In genomic region chr4:105329081-105329480, GRCh38 we compare ENCODE assay signal across 15 cellular contexts.
"Had no signal": no experiment of that assay in that cellular context is flagged by ENCODE, and none has a peak within 500 bp of the region (broad histone marks: within the 10 kb centered on the region; RNA-seq: fewer than 3 reads in every experiment).

No MANE protein-coding gene starts in this region.

- ATAC-seq: gastroesophageal sphincter, heart left ventricle, left colon had no signal

- H3K9me3 Mint-ChIP-seq: memory B cell; neural crest cell; T-helper 2 cell treated with Interferon-gamma antibody and Interleukin-4, amounts not matched to agents 5 μg/mL and 100 μg/mL, for 36 hours had no signal

- H3K27ac Mint-ChIP-seq: memory B cell; T-helper 2 cell treated with Interferon-gamma antibody and Interleukin-4, amounts not matched to agents 5 μg/mL and 100 μg/mL, for 36 hours had no signal

- H3K27me3 Mint-ChIP-seq: memory B cell had no signal

- H3K4me1 Mint-ChIP-seq: memory B cell, neural crest cell had no signal

- H3K36me3 Mint-ChIP-seq: memory B cell had no signal

- DNase-seq: activated CD4-positive, alpha-beta T cell treated with anti-CD3 and anti-CD28 coated beads, Interleukin-2, amount 50 U/mL, for 4 hours; activated gamma-delta T cell; activated naive CD4-positive, alpha-beta T cell treated with anti-CD3 and anti-CD28 coated beads, Interleukin-2, amount 50 U/mL, for 16 hours; adrenal gland; heart left ventricle; left colon; retina; sigmoid colon; stimulated activated CD4-positive, alpha-beta T cell treated with anti-CD3 and anti-CD28 coated beads, Interleukin-4, amount 100 ng/mL, for 1 hour; stimulated activated naive CD4-positive, alpha-beta T cell; upper lobe of left lung had no signal

- H3K4me3 Mint-ChIP-seq: memory B cell; neural crest cell; T-helper 2 cell treated with Interferon-gamma antibody and Interleukin-4, amounts not matched to agents 5 μg/mL and 100 μg/mL, for 36 hours had no signal
